ENCODE assay signal across 29 cellular contexts in genomic region chr1:157181790-157182189, GRCh38. TPM values are rescaled to one million over a fixed set of nuclear protein-coding genes. Genes with fewer than 3 reads are reported as not detected.
DNase-seq lines count a peak whose midpoint lies in the region; ATAC-seq, FAIRE-seq and TF ChIP-seq lines count a peak whose summit lies in the region.
"Had no signal": no experiment of that assay in that cellular context is flagged by ENCODE, and none has a peak within 500 bp of the region (broad histone marks: within the 10 kb centered on the region; RNA-seq: fewer than 3 reads in every experiment).

No MANE protein-coding gene starts in this region.

- ATAC-seq in CD4-positive, alpha-beta T cell (ENCODE audit: poor library complexity) = no peak
- ATAC-seq in activated CD8-positive, alpha-beta T cell treated with anti-CD3 and anti-CD28 coated beads, Interleukin-2, amount 10 ng/mL, durations not matched to agents 7 days and 5 days = no peak
- no peak for ATAC-seq in GM18870 (IDR thresholded peaks at IDR 0.05; ENCODE audit: unreplicated experiment)
- ATAC-seq: activated CD8-positive, alpha-beta memory T cell treated with anti-CD3 and anti-CD28 coated beads, Interleukin-2, amount 10 ng/mL, durations not matched to agents 7 days and 5 days; heart left ventricle; natural killer cell; Panc1 had no signal

- TF ChIP-seq POLR2A in GM12891 (IDR thresholded peaks at IDR 0.05; ENCODE audit: low read depth, low read length) = no peak

- POLR2A ChIA-PET in CD4-positive, alpha-beta T cell (lab: Charles Lee) = no interaction called here
- POLR2A ChIA-PET in activated CD8-positive, alpha-beta T cell treated with anti-CD3 and anti-CD28 coated beads, Interleukin-2, amount 10 ng/mL, durations not matched to agents 7 days and 5 days (lab: Charles Lee) = no interaction called here

- no peak overlapping the region for H3K4me3 Mint-ChIP-seq in nephron
- H3K4me3 Mint-ChIP-seq in CD4-positive, alpha-beta T cell = no peak overlapping the region
- H3K4me3 Mint-ChIP-seq in activated CD8-positive, alpha-beta T cell treated with anti-CD3 and anti-CD28 coated beads, Interleukin-2, amount 10 ng/mL, durations not matched to agents 7 days and 5 days = no peak overlapping the region
- H3K4me3 Mint-ChIP-seq: activated CD8-positive, alpha-beta memory T cell treated with anti-CD3 and anti-CD28 coated beads, Interleukin-2, amount 10 ng/mL, durations not matched to agents 7 days and 5 days; activated naive CD8-positive, alpha-beta T cell treated with anti-CD3 and anti-CD28 coated beads for 36 hours; CD4-positive, CD25-positive, alpha-beta regulatory T cell; mesothelial cell of epicardium; natural killer cell; type B pancreatic cell had no signal

- H3K4me1 ChIP-seq in KMS-11 (ENCODE audit: low read depth, poor library complexity, severe bottlenecking) = peaks cover 78% of the 10 kb centered on the region
- H3K4me1 ChIP-seq: heart left ventricle, left ventricle myocardium inferior, sigmoid colon, SJCRH30 had no signal

- no peaks in the 10 kb centered on the region for H3K36me3 ChIP-seq in KMS-11 (ENCODE audit: insufficient read depth)
- H3K36me3 ChIP-seq: heart left ventricle, left ventricle myocardium inferior, sigmoid colon, SJCRH30 had no signal

- H3K9ac ChIP-seq in KMS-11 = peak overlapping the region; percentile 56

- DNase-seq in GM12891 (ENCODE audit: insufficient read length, low spot score) = no peak
- peak; percentile 25 for DNase-seq in GM20000 (ENCODE audit: low spot score)
- no peak for DNase-seq in CD4-positive, alpha-beta T cell
- DNase-seq in activated CD8-positive, alpha-beta T cell treated with anti-CD3 and anti-CD28 coated beads, Interleukin-2, amount 10 ng/mL, durations not matched to agents 7 days and 5 days = no peak
- DNase-seq in COLO829 (ENCODE audit: low spot score) = no peak
- DNase-seq: activated CD4-positive, alpha-beta T cell treated with anti-CD3 and anti-CD28 coated beads for 48 hours; activated CD8-positive, alpha-beta memory T cell treated with anti-CD3 and anti-CD28 coated beads, Interleukin-2, amount 10 ng/mL, durations not matched to agents 7 days and 5 days; activated naive CD8-positive, alpha-beta T cell treated with anti-CD3 and anti-CD28 coated beads for 36 hours; CD4-positive, CD25-positive, alpha-beta regulatory T cell; cerebellar nuclear complex; DMS153; heart left ventricle; left ventricle myocardium inferior; natural killer cell; NCI-H1105 treated with DMSO at 0.1 percent for 48 hours; NCI-H2029 treated with DMSO at 0.1 percent for 48 hours; NCI-H226; posterior cingulate gyrus; sigmoid colon; SJCRH30; stimulated activated CD8-positive, alpha-beta memory T cell treated with anti-CD3 and anti-CD28 coated beads, Interleukin-4, amount 100 ng/mL, for 48 hours; T-helper 1 cell had no signal

- peaks cover 11% of the 10 kb centered on the region for H3K27me3 Mint-ChIP-seq in nephron (ENCODE audit: low read depth)
- H3K27me3 Mint-ChIP-seq in CD4-positive, alpha-beta T cell = peaks cover 41% of the 10 kb centered on the region
- H3K27me3 Mint-ChIP-seq in activated CD8-positive, alpha-beta T cell treated with anti-CD3 and anti-CD28 coated beads, Interleukin-2, amount 10 ng/mL, durations not matched to agents 7 days and 5 days (ENCODE audit: low read depth) = peaks cover 31% of the 10 kb centered on the region

- no peaks in the 10 kb centered on the region for H4K20me1 ChIP-seq in KMS-11 (ENCODE audit: insufficient read depth)

- peak overlapping the region; percentile 85 for H3K4me2 ChIP-seq in KMS-11

- peaks cover 11% of the 10 kb centered on the region for H3K4me1 Mint-ChIP-seq in nephron
- H3K4me1 Mint-ChIP-seq in CD4-positive, alpha-beta T cell (ENCODE audit: low read depth) = no peaks in the 10 kb centered on the region
- no peaks in the 10 kb centered on the region for H3K4me1 Mint-ChIP-seq in activated CD8-positive, alpha-beta T cell treated with anti-CD3 and anti-CD28 coated beads, Interleukin-2, amount 10 ng/mL, durations not matched to agents 7 days and 5 days (ENCODE audit: low read depth)
- H3K4me1 Mint-ChIP-seq: activated CD8-positive, alpha-beta memory T cell treated with anti-CD3 and anti-CD28 coated beads, Interleukin-2, amount 10 ng/mL, durations not matched to agents 7 days and 5 days; CD4-positive, CD25-positive, alpha-beta regulatory T cell; natural killer cell had no signal

- H3K79me2 ChIP-seq in KMS-11 (ENCODE audit: insufficient read depth, low read depth) = peaks cover 6% of the 10 kb centered on the region; the same call in 1 of the 2 replicates

- H3K27ac ChIP-seq in KMS-11 = peak overlapping the region; percentile 78
- H3K27ac ChIP-seq in CD4-positive, alpha-beta T cell (ENCODE audit: low read depth, low read length) = no peak overlapping the region
- H3K27ac ChIP-seq: heart left ventricle, left ventricle myocardium inferior, sigmoid colon, SJCRH30 had no signal

- no peaks in the 10 kb centered on the region for H3K36me3 Mint-ChIP-seq in nephron (ENCODE audit: low read depth)
- no peaks in the 10 kb centered on the region for H3K36me3 Mint-ChIP-seq in CD4-positive, alpha-beta T cell (ENCODE audit: low read depth)
- no peaks in the 10 kb centered on the region for H3K36me3 Mint-ChIP-seq in activated CD8-positive, alpha-beta T cell treated with anti-CD3 and anti-CD28 coated beads, Interleukin-2, amount 10 ng/mL, durations not matched to agents 7 days and 5 days (ENCODE audit: low read depth)
- H3K36me3 Mint-ChIP-seq: activated CD8-positive, alpha-beta memory T cell treated with anti-CD3 and anti-CD28 coated beads, Interleukin-2, amount 10 ng/mL, durations not matched to agents 7 days and 5 days; activated naive CD8-positive, alpha-beta T cell treated with anti-CD3 and anti-CD28 coated beads for 36 hours; CD4-positive, CD25-positive, alpha-beta regulatory T cell; mesothelial cell of epicardium; natural killer cell; type B pancreatic cell had no signal

- H3K27me3 ChIP-seq in KMS-11 (ENCODE audit: insufficient read depth, low read depth) = no peaks in the 10 kb centered on the region
- H3K27me3 ChIP-seq in CD4-positive, alpha-beta T cell (ENCODE audit: control insufficient read depth, insufficient read depth, low read length) = no peaks in the 10 kb centered on the region
- H3K27me3 ChIP-seq: sigmoid colon had no signal

- no peaks in the 10 kb centered on the region for H3K9me3 Mint-ChIP-seq in nephron
- H3K9me3 Mint-ChIP-seq in CD4-positive, alpha-beta T cell = no peaks in the 10 kb centered on the region
- no peaks in the 10 kb centered on the region for H3K9me3 Mint-ChIP-seq in activated CD8-positive, alpha-beta T cell treated with anti-CD3 and anti-CD28 coated beads, Interleukin-2, amount 10 ng/mL, durations not matched to agents 7 days and 5 days (ENCODE audit: insufficient read depth)
- H3K9me3 Mint-ChIP-seq: activated naive CD8-positive, alpha-beta T cell treated with anti-CD3 and anti-CD28 coated beads for 36 hours; mesothelial cell of epicardium; natural killer cell; type B pancreatic cell had no signal

- H3K27ac Mint-ChIP-seq in nephron = peak overlapping the region in 2 of 3 experiments; percentile 80 to 84
- no peak overlapping the region for H3K27ac Mint-ChIP-seq in CD4-positive, alpha-beta T cell
- no peak overlapping the region for H3K27ac Mint-ChIP-seq in activated CD8-positive, alpha-beta T cell treated with anti-CD3 and anti-CD28 coated beads, Interleukin-2, amount 10 ng/mL, durations not matched to agents 7 days and 5 days
- H3K27ac Mint-ChIP-seq: activated CD8-positive, alpha-beta memory T cell treated with anti-CD3 and anti-CD28 coated beads, Interleukin-2, amount 10 ng/mL, durations not matched to agents 7 days and 5 days; activated naive CD8-positive, alpha-beta T cell treated with anti-CD3 and anti-CD28 coated beads for 36 hours; CD4-positive, CD25-positive, alpha-beta regulatory T cell; mesothelial cell of epicardium; natural killer cell; type B pancreatic cell had no signal

- intact Hi-C loops in CD4-positive, alpha-beta T cell (cut with DNase I, micrococcal nuclease) = no loop called here

- FAIRE-seq in GM12891 (lab: Jason Lieb, UNC) = peak; percentile 38
- FAIRE-seq: G401.6 had no signal

- H3K9me3 ChIP-seq in CD4-positive, alpha-beta T cell (ENCODE audit: control insufficient read depth, low read length) = no peaks in the 10 kb centered on the region
- H3K9me3 ChIP-seq: heart left ventricle, left ventricle myocardium inferior, sigmoid colon, SJCRH30 had no signal

- TF ChIP-seq CTCF in GM20000 (IDR thresholded peaks at IDR 0.05; ENCODE audit: extremely low read depth, missing control alignments) (no peak), KMS-11 (conservative IDR thresholded peaks at IDR 0.05; ENCODE audit: low read depth, low read length) (no peak), nephron (IDR thresholded peaks at IDR 0.05; ENCODE audit: unreplicated experiment in 3 of 3) (no peak)
- no peak for TF ChIP-seq CTCF in CD4-positive, alpha-beta T cell (IDR thresholded peaks at IDR 0.05)

- H3K4me3 ChIP-seq in KMS-11 (IDR thresholded peaks at IDR 0.05; ENCODE audit: insufficient read depth, low read depth, low read length) = peak overlapping the region; percentile 91
- H3K4me3 ChIP-seq: heart left ventricle, left ventricle myocardium inferior, sigmoid colon, SJCRH30 had no signal

- CTCF ChIA-PET in CD4-positive, alpha-beta T cell (lab: Charles Lee) = no interaction called here
- CTCF ChIA-PET in activated CD8-positive, alpha-beta T cell treated with anti-CD3 and anti-CD28 coated beads, Interleukin-2, amount 10 ng/mL, durations not matched to agents 7 days and 5 days (lab: Charles Lee) = interaction anchor here (1.0 to 1.6 kb wide), 4 partner anchors 11 to 99 kb away, joined by 3 to 5 read pairs (median 4); no protein-coding TSS in a partner anchor

- peak overlapping the region; percentile 66 for H2AFZ ChIP-seq in KMS-11 (ENCODE audit: low read depth)

TF ChIP-seq in GM12891, 5 proteins besides CTCF, POLR2A, EP300 and RAD21:
- TF ChIP-seq TAF1 (IDR thresholded peaks at IDR 0.05; ENCODE audit: low read depth, low read length) (no peak), PAX5 (IDR thresholded peaks at IDR 0.05; ENCODE audit: insufficient read depth, low read length, severe bottlenecking) (no peak), SPI1 (IDR thresholded peaks at IDR 0.05; ENCODE audit: low read depth, low read length) (peak; percentile 47)

RNA-seq across cellular contexts. Expression of gene ETV3, which starts 43.6 kb away (rescaled TPM):
- 7.4 TPM for polyA plus RNA-seq in GM12891 (2012; ENCODE audit: low read depth, missing spikeins)
- 100 to 1,000 TPM; 115 to 117 TPM for total RNA-seq in CD4-positive, alpha-beta T cell
- 10 to 100 TPM; 38.2 to 40.2 TPM for total RNA-seq in activated CD8-positive, alpha-beta T cell treated with anti-CD3 and anti-CD28 coated beads, Interleukin-2, amount 10 ng/mL, durations not matched to agents 7 days and 5 days

Comparison
In these comparisons a context has a peak if more than half of its experiments do, and no peak if none do; other contexts are left out.
1. H3K27ac Mint-ChIP-seq: peak in nephron (2 of 3); none in CD4-positive, alpha-beta T cell (single experiment) and activated CD8-positive, alpha-beta T cell treated with anti-CD3 and anti-CD28 coated beads, Interleukin-2, amount 10 ng/mL, durations not matched to agents 7 days and 5 days (single experiment).